Comparison of ENCODE assay signal across 26 cellular contexts in the genomic region with DNA sequence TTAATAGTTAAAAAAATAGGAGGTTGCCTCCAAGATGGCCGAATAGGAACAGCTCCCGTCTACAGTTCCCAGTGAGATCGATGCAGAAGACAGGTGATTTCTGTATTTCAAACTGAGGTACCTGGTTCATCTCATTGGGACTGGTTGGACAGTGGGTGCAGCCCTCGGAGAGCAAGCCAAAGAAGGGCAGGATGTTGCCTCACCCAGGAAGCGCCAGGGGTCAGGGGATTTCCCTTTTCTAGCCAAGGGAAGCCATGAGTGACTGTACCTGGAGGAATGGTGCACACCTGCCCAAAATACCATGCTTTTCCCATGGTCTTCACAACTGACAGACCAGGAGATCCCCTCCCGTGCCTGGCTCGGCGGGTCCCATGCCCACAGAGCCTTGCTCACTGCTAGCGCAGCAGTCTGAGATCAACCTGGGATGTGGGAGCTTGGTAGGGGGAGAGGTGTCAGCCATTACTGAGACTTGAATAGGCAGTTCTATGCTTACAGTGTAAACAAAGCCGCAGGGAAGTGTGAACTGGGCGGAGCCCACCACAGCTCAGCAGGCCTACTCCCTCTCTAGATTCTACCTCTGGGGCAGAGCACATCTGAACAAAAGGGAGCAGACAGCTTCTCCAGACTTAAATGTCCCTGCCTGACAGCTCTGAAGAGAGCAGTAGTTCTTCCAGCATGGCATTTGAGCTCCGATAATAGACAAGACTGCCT.
"Had no signal": no experiment of that assay in that cellular context is flagged by ENCODE, and none has a peak within 500 bp of the region (broad histone marks: within the 10 kb centered on the region; RNA-seq: fewer than 3 reads in every experiment).

No MANE protein-coding gene starts in this region.

- H3K9me3 ChIP-seq: adrenal gland, esophagus muscularis mucosa, lower lobe of right lung, thyroid gland, upper lobe of right lung had no signal

- H2AFZ ChIP-seq: hepatocyte, neural progenitor cell had no signal

- H3K27ac ChIP-seq: adrenal gland, ascending aorta, brain microvascular endothelial cell, esophagus muscularis mucosa, hepatocyte, lower lobe of right lung, neural progenitor cell, thyroid gland, upper lobe of right lung had no signal

- H3K27me3 ChIP-seq: adrenal gland, ascending aorta, brain microvascular endothelial cell, esophagus muscularis mucosa, hepatocyte, neural progenitor cell, thyroid gland, upper lobe of right lung had no signal

- H3K4me3 ChIP-seq: adrenal gland, ascending aorta, esophagus muscularis mucosa, hepatocyte, lower lobe of right lung, neural progenitor cell, thyroid gland, upper lobe of right lung had no signal

- H3K4me3 Mint-ChIP-seq: activated naive CD8-positive, alpha-beta T cell; activated T-helper 1 cell treated with anti-CD3 and anti-CD28 coated beads, Interleukin-12 subunit alpha, Interleukin-12 subunit beta, Interleukin-2, Interleukin-4 antibody, amounts not matched to agents 30 ng/mL and 10 ng/mL and 1 ng/mL, durations not matched to agents 14 hours and 24 hours and 36 hours; naive B cell; neural progenitor cell; T-cell had no signal

- H3K27ac Mint-ChIP-seq: activated naive CD8-positive, alpha-beta T cell; activated T-helper 1 cell treated with anti-CD3 and anti-CD28 coated beads, Interleukin-12 subunit alpha, Interleukin-12 subunit beta, Interleukin-2, Interleukin-4 antibody, amounts not matched to agents 30 ng/mL and 10 ng/mL and 1 ng/mL, durations not matched to agents 14 hours and 24 hours and 36 hours; neural progenitor cell had no signal

- ATAC-seq: left cardiac atrium, lower lobe of right lung, T-cell, upper lobe of right lung had no signal

- H3K4me1 ChIP-seq: adrenal gland, ascending aorta, lower lobe of right lung, neural progenitor cell, thyroid gland, upper lobe of right lung had no signal

- H3K79me2 ChIP-seq: hepatocyte had no signal

- H3K36me3 ChIP-seq: adrenal gland, thyroid gland had no signal

- H3K9ac ChIP-seq: neural progenitor cell had no signal

- H3K27me3 Mint-ChIP-seq: activated naive CD8-positive, alpha-beta T cell; naive B cell; T-cell had no signal

- H3K4me2 ChIP-seq: hepatocyte, neural progenitor cell had no signal

- DNase-seq: activated CD4-positive, alpha-beta T cell treated with anti-CD3 and anti-CD28 coated beads, Interleukin-2, amount 50 U/mL, for 48 hours; activated gamma-delta T cell treated with Interleukin-2 at 50 U/mL for 16 hours; adrenal gland; brain microvascular endothelial cell; caudate nucleus; dermis blood vessel endothelial cell; effector CD8-positive, alpha-beta T cell; glutamatergic neuron; left cardiac atrium; lower lobe of right lung; naive B cell; stimulated activated CD4-positive, alpha-beta T cell treated with anti-CD3 and anti-CD28 coated beads, Interleukin-2, amount 100 ng/mL, for 48 hours; stimulated activated CD8-positive, alpha-beta memory T cell treated with anti-CD3 and anti-CD28 coated beads, Interleukin-4, amount 100 ng/mL, for 48 hours; stimulated activated naive CD4-positive, alpha-beta T cell treated with Interleukin-2 at 50 U/mL for 16 hours; substantia nigra; thyroid gland; upper lobe of right lung had no signal

- H3K4me1 Mint-ChIP-seq: neural progenitor cell had no signal

- FAIRE-seq: endothelial cell of umbilical vein, frontal cortex had no signal
